ENCODE assay signal across 15 cellular contexts in the genomic region with DNA sequence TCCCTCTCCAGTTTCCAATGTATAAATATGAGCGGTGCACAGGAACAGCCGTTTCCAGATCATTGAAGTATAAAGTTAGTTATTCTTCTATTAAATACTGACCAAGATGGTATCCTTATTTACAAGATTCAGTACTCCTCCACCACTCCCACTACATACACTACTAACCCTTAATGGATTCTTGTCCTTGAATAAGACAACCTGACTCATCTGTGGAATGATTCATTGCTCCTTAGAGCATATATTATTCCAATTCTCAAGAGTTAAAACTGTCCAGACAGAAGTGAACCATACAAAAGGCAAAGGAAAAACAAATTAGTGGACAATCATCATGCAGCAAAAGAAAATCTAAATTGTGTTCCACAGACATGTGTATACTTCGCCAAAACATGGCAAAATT.
"Had no signal": no experiment of that assay in that cellular context is flagged by ENCODE, and none has a peak within 500 bp of the region (broad histone marks: within the 10 kb centered on the region; RNA-seq: fewer than 3 reads in every experiment).

No MANE protein-coding gene starts in this region.

- FAIRE-seq: frontal cortex had no signal

- H3K4me3 ChIP-seq: cardiac muscle cell, colonic mucosa, esophagus squamous epithelium, left lung, thyroid gland had no signal

- H3K27ac Mint-ChIP-seq: activated naive CD8-positive, alpha-beta T cell treated with anti-CD3 and anti-CD28 coated beads for 36 hours; activated T-helper 1 cell treated with anti-CD3 and anti-CD28 coated beads, Interleukin-12 subunit alpha, Interleukin-12 subunit beta, Interleukin-2, Interleukin-4 antibody, amounts not matched to agents 30 ng/mL and 10 ng/mL and 1 ng/mL, durations not matched to agents 14 hours and 24 hours and 36 hours; naive thymus-derived CD8-positive, alpha-beta T cell; stimulated activated effector memory CD8-positive, alpha-beta T cell treated with anti-CD3 and anti-CD28 coated beads, Interleukin-12 subunit alpha, Interleukin-12 subunit beta, amount 100 ng/mL, for 72 hours; T-helper 2 cell treated with Interferon-gamma antibody and Interleukin-4, amounts not matched to agents 5 μg/mL and 100 μg/mL, for 36 hours had no signal

- H2AFZ ChIP-seq: parathyroid adenoma had no signal

- H3K4me3 Mint-ChIP-seq: activated naive CD8-positive, alpha-beta T cell treated with anti-CD3 and anti-CD28 coated beads for 36 hours; activated T-helper 1 cell treated with anti-CD3 and anti-CD28 coated beads, Interleukin-12 subunit alpha, Interleukin-12 subunit beta, Interleukin-2, Interleukin-4 antibody, amounts not matched to agents 30 ng/mL and 10 ng/mL and 1 ng/mL, durations not matched to agents 14 hours and 24 hours and 36 hours; naive thymus-derived CD8-positive, alpha-beta T cell; stimulated activated effector memory CD8-positive, alpha-beta T cell treated with anti-CD3 and anti-CD28 coated beads, Interleukin-12 subunit alpha, Interleukin-12 subunit beta, amount 100 ng/mL, for 72 hours; T-helper 2 cell treated with Interferon-gamma antibody and Interleukin-4, amounts not matched to agents 5 μg/mL and 100 μg/mL, for 36 hours had no signal

- H3K9ac ChIP-seq: parathyroid adenoma had no signal

- H3K36me3 Mint-ChIP-seq: activated naive CD8-positive, alpha-beta T cell treated with anti-CD3 and anti-CD28 coated beads for 36 hours; naive thymus-derived CD8-positive, alpha-beta T cell; stimulated activated effector memory CD8-positive, alpha-beta T cell treated with anti-CD3 and anti-CD28 coated beads, Interleukin-12 subunit alpha, Interleukin-12 subunit beta, amount 100 ng/mL, for 72 hours had no signal

- H3K27ac ChIP-seq: cardiac muscle cell, colonic mucosa, esophagus squamous epithelium, left lung, parathyroid adenoma, thyroid gland had no signal

- H3K27me3 Mint-ChIP-seq: activated naive CD8-positive, alpha-beta T cell treated with anti-CD3 and anti-CD28 coated beads for 36 hours; naive thymus-derived CD8-positive, alpha-beta T cell had no signal

- H3K9me3 ChIP-seq: colonic mucosa, esophagus squamous epithelium, left lung, thyroid gland had no signal

- H3K9me3 Mint-ChIP-seq: activated naive CD8-positive, alpha-beta T cell treated with anti-CD3 and anti-CD28 coated beads for 36 hours; activated T-helper 1 cell treated with anti-CD3 and anti-CD28 coated beads, Interleukin-12 subunit alpha, Interleukin-12 subunit beta, Interleukin-2, Interleukin-4 antibody, amounts not matched to agents 30 ng/mL and 10 ng/mL and 1 ng/mL, durations not matched to agents 14 hours and 24 hours and 36 hours; naive thymus-derived CD8-positive, alpha-beta T cell; stimulated activated effector memory CD8-positive, alpha-beta T cell treated with anti-CD3 and anti-CD28 coated beads, Interleukin-12 subunit alpha, Interleukin-12 subunit beta, amount 100 ng/mL, for 72 hours; T-helper 2 cell treated with Interferon-gamma antibody and Interleukin-4, amounts not matched to agents 5 μg/mL and 100 μg/mL, for 36 hours had no signal

- H3K36me3 ChIP-seq: cardiac muscle cell, colonic mucosa, esophagus squamous epithelium, left lung, thyroid gland had no signal

- H3K79me2 ChIP-seq: parathyroid adenoma had no signal

- H3K4me1 Mint-ChIP-seq: activated naive CD8-positive, alpha-beta T cell treated with anti-CD3 and anti-CD28 coated beads for 36 hours; naive thymus-derived CD8-positive, alpha-beta T cell; stimulated activated effector memory CD8-positive, alpha-beta T cell treated with anti-CD3 and anti-CD28 coated beads, Interleukin-12 subunit alpha, Interleukin-12 subunit beta, amount 100 ng/mL, for 72 hours had no signal

- H3K4me1 ChIP-seq: colonic mucosa, esophagus squamous epithelium, left lung, parathyroid adenoma, thyroid gland had no signal

- DNase-seq: activated naive CD8-positive, alpha-beta T cell treated with anti-CD3 and anti-CD28 coated beads for 36 hours; colonic mucosa; esophagus squamous epithelium; head of caudate nucleus; left lung; naive thymus-derived CD8-positive, alpha-beta T cell; retina; SW 1271; thyroid gland had no signal

- H3K27me3 ChIP-seq: cardiac muscle cell, colonic mucosa, esophagus squamous epithelium, left lung, thyroid gland had no signal
